Comparison of ENCODE assay signal across 8 cellular contexts in genomic region chr22:20429254-20430100, GRCh38. TPM values are rescaled to one million over a fixed set of nuclear protein-coding genes. Genes with fewer than 3 reads are reported as not detected.
DNase-seq lines count a peak whose midpoint lies in the region; ATAC-seq and TF ChIP-seq lines count a peak whose summit lies in the region.

No MANE protein-coding gene starts in this region.

- H3K4me2 ChIP-seq in hepatocyte: no peak overlapping the region

- WGBS in hepatocyte (ENCODE audit: low lambda C conversion rate, missing lambda C conversion rate): 86% methylated on average over 51 of the region's 75 CpGs

- H3K9me3 ChIP-seq in hepatocyte (ENCODE audit: low read depth): no peaks in the 10 kb centered on the region

- H3K27ac ChIP-seq in hepatocyte: no peak overlapping the region

- no peaks in the 10 kb centered on the region for H3K9me2 ChIP-seq in hepatocyte (replicated peaks; ENCODE audit: insufficient read depth)

- no peaks in the 10 kb centered on the region for H3K36me3 ChIP-seq in hepatocyte (replicated peaks; ENCODE audit: insufficient read depth, low read depth)

- H3K4me3 ChIP-seq in hepatocyte: no peak overlapping the region

- ATAC-seq in HG03139 (IDR thresholded peaks at IDR 0.05; ENCODE audit: unreplicated experiment) (no peak), HG03039 (IDR thresholded peaks at IDR 0.05; ENCODE audit: unreplicated experiment) (no peak)

- in situ Hi-C loops in GM13977 (cut with MboI; ENCODE audit: low pct_unique_long_range_greater_than_20kb, low sequenced_read_pairs, unreplicated experiment): no loop called here

- H3K4me1 ChIP-seq in hepatocyte (ENCODE audit: insufficient read depth): peaks cover 22% of the 10 kb centered on the region

- H3K27me3 ChIP-seq in hepatocyte: peaks cover 13% of the 10 kb centered on the region

- no peak for TF ChIP-seq CTCF in GM13977 (IDR thresholded peaks at IDR 0.05; ENCODE audit: extremely low read depth, insufficient read depth, missing control alignments)
- TF ChIP-seq CTCF in hepatocyte (IDR thresholded peaks at IDR 0.05; ENCODE audit: poor library complexity): no peak

- H4K20me1 ChIP-seq in hepatocyte (ENCODE audit: insufficient read depth, poor library complexity, severe bottlenecking): peaks cover 45% of the 10 kb centered on the region

- H3K79me2 ChIP-seq in hepatocyte: peaks cover 38% of the 10 kb centered on the region

- peak; percentile 92 for DNase-seq in GM13977 (ENCODE audit: low spot score)
- DNase-seq in NOMO-1 (lab: John Stamatoyannopoulos, UW; ENCODE audit: unreplicated experiment in 2 of 2): peak; percentile 34 to 58
- peak; percentile 58 to 64 for DNase-seq in activated T-helper 1 cell treated with anti-CD3 and anti-CD28 coated beads, Interleukin-2, amount 50 U/mL, for 16 hours (ENCODE audit: low read depth in 1 of 2, low spot score in 1 of 2)
- DNase-seq in hepatocyte (ENCODE audit: low spot score): peak; percentile 19
- peak; percentile 72 to 74 for DNase-seq in stimulated activated CD4-positive, alpha-beta T cell treated with anti-CD3 and anti-CD28 coated beads, Interleukin-2, amount 100 ng/mL, for 48 hours
- DNase-seq in NCI-H510A (lab: John Stamatoyannopoulos, UW): no peak

- H2AFZ ChIP-seq in hepatocyte: no peak overlapping the region

RNA-seq across cellular contexts. Expression of gene SCARF2, which starts 8.1 kb away (rescaled TPM):
- total RNA-seq in hepatocyte: 14.6 and 19.3 TPM in 2 replicates
- 35.2 and 39.0 TPM in 2 replicates for polyA plus RNA-seq in hepatocyte

RNA-seq across cellular contexts. Expression of gene ZNF74, which starts 35.5 kb away (rescaled TPM):
- total RNA-seq in hepatocyte: 15.6 and 15.7 TPM in 2 replicates
- 11.1 and 17.9 TPM in 2 replicates for polyA plus RNA-seq in hepatocyte
